ENCODE assay signal across 8 cellular contexts in the genomic region with DNA sequence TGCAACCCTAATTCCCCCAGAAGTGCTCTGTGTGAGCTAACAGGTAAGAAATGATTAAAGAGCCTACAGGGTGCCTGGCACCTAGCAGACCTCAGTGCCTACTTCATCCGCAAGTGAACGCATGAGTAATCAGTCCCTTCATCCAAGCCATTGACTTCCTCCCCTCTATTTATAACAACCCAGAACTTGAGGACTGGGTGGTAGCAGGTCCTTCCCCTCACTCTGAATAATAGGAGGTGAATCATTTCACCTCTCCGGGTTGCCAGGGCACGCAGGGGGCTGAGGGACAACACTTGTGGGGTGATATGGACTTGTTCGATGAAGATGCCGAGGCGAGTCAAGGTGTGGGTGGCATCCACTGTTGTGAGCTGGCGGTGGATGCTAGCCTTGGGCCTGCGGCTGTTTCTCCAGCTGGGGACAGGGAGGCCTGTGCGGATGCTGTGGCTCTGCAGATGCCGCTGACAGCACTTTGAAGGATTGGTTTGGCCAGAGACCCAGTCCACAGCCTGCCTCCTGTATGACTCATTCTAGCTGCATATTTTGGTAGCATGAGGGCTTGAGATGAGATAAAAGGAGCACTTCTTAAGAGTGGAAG. TPM values are rescaled to one million over a fixed set of nuclear protein-coding genes. Genes with fewer than 3 reads are reported as not detected.
DNase-seq lines count a peak whose midpoint lies in the region; ATAC-seq lines count a peak whose summit lies in the region.

No MANE protein-coding gene starts in this region.

- H3K27ac ChIP-seq in CD4-positive, alpha-beta memory T cell (ENCODE audit: low read depth, low read length), result peak overlapping the region; percentile 57

- peaks cover 100% of the 10 kb centered on the region for H3K4me1 ChIP-seq in CD4-positive, alpha-beta memory T cell (ENCODE audit: insufficient read depth, low read length)

- H3K4me1 Mint-ChIP-seq in CD4-positive, alpha-beta memory T cell, result peaks cover 84 to 99% (median 92%) of the 10 kb centered on the region in 4 donors

- peak overlapping the region; percentile 62 to 92 (median 84) for H3K4me3 Mint-ChIP-seq in CD4-positive, alpha-beta memory T cell

- ATAC-seq in GM21619 (IDR thresholded peaks at IDR 0.05; ENCODE audit: unreplicated experiment) (peak; percentile 37), HG02970 (IDR thresholded peaks at IDR 0.05; ENCODE audit: low FRiP score, unreplicated experiment) (no peak)
- peak; percentile 81 for ATAC-seq in stimulated activated naive CD8-positive, alpha-beta T cell treated with anti-CD3 and anti-CD28 coated beads, Interleukin-15, Interleukin-2, amounts not matched to agents 100 U/mL and 50 U/mL, for 24 hours

- H3K27me3 Mint-ChIP-seq in CD4-positive, alpha-beta memory T cell, result no peaks in the 10 kb centered on the region

- H3K36me3 Mint-ChIP-seq in CD4-positive, alpha-beta memory T cell, result peaks cover 5 to 39% of the 10 kb centered on the region in 2 donors

- intact Hi-C loops in CD4-positive, alpha-beta memory T cell (cut with micrococcal nuclease), result loop anchor here (1.0 kb wide), 2 partner anchors 12 to 18 kb away; partner anchors contain the start of genes SORL1 and SORL1-AS1

- DNase-seq in CD4-positive, alpha-beta memory T cell, result peak; percentile 61 to 96 (median 68)
- DNase-seq in M059J (ENCODE audit: low read depth) (peak; percentile 97), dedifferentiated amniotic fluid mesenchymal stem cell (ENCODE audit: extremely low spot score) (peak; percentile 41), mucosa of gallbladder (ENCODE audit: low spot score) (peak; percentile 53)
- DNase-seq in activated CD4-positive, alpha-beta T cell treated with anti-CD3 and anti-CD28 coated beads, Interleukin-2, amount 50 U/mL, for 4 hours, result peak; percentile 72 to 75
- DNase-seq in stimulated activated naive CD8-positive, alpha-beta T cell treated with anti-CD3 and anti-CD28 coated beads, Interleukin-15, Interleukin-2, amounts not matched to agents 100 U/mL and 50 U/mL, for 24 hours, result peak; percentile 86

- H3K9me3 Mint-ChIP-seq in CD4-positive, alpha-beta memory T cell, result no peaks in the 10 kb centered on the region

- H3K27ac Mint-ChIP-seq in CD4-positive, alpha-beta memory T cell, result peak overlapping the region; percentile 89 to 98 (median 93)

- no peaks in the 10 kb centered on the region for H3K27me3 ChIP-seq in CD4-positive, alpha-beta memory T cell (ENCODE audit: insufficient read depth, low read length)

- H3K4me3 ChIP-seq in CD4-positive, alpha-beta memory T cell (ENCODE audit: low read length in 2 of 2), result peak overlapping the region in 1 of 2 donors; percentile 25

- CTCF ChIA-PET in CD4-positive, alpha-beta memory T cell (lab: Charles Lee; ENCODE audit: partially characterized antibody), result interaction anchor here (1.5 to 10.7 kb wide), 4 partner anchors 10 to 143 kb away, joined by 3 to 90 read pairs (median 5); partner anchors contain the start of genes SORL1 and SORL1-AS1

- POLR2A ChIA-PET in CD4-positive, alpha-beta memory T cell (lab: Charles Lee; ENCODE audit: partially characterized antibody), result interaction anchor here (0.7 to 14.5 kb wide), 21 partner anchors 9 to 172 kb away, joined by 3 to 462 read pairs (median 5); partner anchors contain the start of genes SC5D, SORL1 and SORL1-AS1

- peaks cover under 1% of the 10 kb centered on the region for H3K36me3 ChIP-seq in CD4-positive, alpha-beta memory T cell (ENCODE audit: insufficient read depth, low read length)

- H3K9me3 ChIP-seq in CD4-positive, alpha-beta memory T cell (ENCODE audit: control insufficient read depth in 1 of 2, low read length in 2 of 2), result no peaks in the 10 kb centered on the region

RNA-seq across cellular contexts. Expression of gene SORL1, which starts 12.3 kb away (rescaled TPM):
- 100 to 1,000 TPM; 610 to 660 TPM for total RNA-seq in CD4-positive, alpha-beta memory T cell
- 100 to 1,000 TPM; 159 to 283 TPM for polyA plus RNA-seq in CD4-positive, alpha-beta memory T cell
- total RNA-seq in M059J (2014; rRNA removed; shearing (Covaris generic)), result 1.9 and 3.0 TPM in 2 replicates
- total RNA-seq in mucosa of gallbladder, result 71.3 TPM

Comparison
In these comparisons a context has a peak if more than half of its experiments do, and no peak if none do; other contexts are left out.
1. DNase-seq: peak in every context shown above with its lines; median percentile 97 in M059J; 86 in stimulated activated naive CD8-positive, alpha-beta T cell treated with anti-CD3 and anti-CD28 coated beads, Interleukin-15, Interleukin-2, amounts not matched to agents 100 U/mL and 50 U/mL, for 24 hours; 74 in activated CD4-positive, alpha-beta T cell treated with anti-CD3 and anti-CD28 coated beads, Interleukin-2, amount 50 U/mL, for 4 hours; 68 in CD4-positive, alpha-beta memory T cell; 53 in mucosa of gallbladder; 41 in dedifferentiated amniotic fluid mesenchymal stem cell.
2. RNA of gene SORL1, which starts 12.3 kb away (total RNA-seq): 610 to 660 TPM in CD4-positive, alpha-beta memory T cell and 71.3 TPM in mucosa of gallbladder (single experiment); 1.9 to 3.0 TPM in M059J; every median in the first group is over 10 times any median in the second.